Comparison of ENCODE assay signal across 7 cellular contexts in the genomic region with DNA sequence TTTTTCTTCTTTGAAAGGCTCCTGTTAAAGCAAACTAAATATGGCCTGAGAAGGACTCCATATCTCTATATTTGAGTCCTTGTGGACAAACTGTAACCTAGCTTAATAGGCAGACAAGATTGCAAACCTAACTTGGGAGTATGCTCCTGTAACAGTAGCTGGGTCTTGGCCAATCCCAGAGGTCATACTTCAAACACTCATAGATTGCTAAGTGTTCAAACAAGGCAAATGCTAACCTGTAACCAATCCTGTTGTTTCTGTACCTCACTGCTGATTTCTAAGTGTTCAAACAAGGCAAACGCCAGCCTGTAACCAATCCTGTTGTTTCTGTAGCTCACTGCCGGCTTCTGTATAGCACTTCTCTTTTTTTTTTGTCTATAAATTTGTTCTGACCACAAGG.
"Had no signal": no experiment of that assay in that cellular context is flagged by ENCODE, and none has a peak within 500 bp of the region (broad histone marks: within the 10 kb centered on the region; RNA-seq: fewer than 3 reads in every experiment).

No MANE protein-coding gene starts in this region.

- DNase-seq: activated CD4-positive, alpha-beta T cell treated with anti-CD3 and anti-CD28 coated beads for 36 hours; activated CD8-positive, alpha-beta memory T cell treated with anti-CD3 and anti-CD28 coated beads, Interleukin-2, amount 50 U/mL, for 4 hours; activated CD8-positive, alpha-beta T cell treated with anti-CD3 and anti-CD28 coated beads for 36 hours; activated gamma-delta T cell treated with Interleukin-2 at 50 U/mL for 16 hours; activated naive CD8-positive, alpha-beta T cell treated with anti-CD3 and anti-CD28 coated beads for 36 hours; activated T-cell treated with anti-CD3 and anti-CD28 coated beads, Interleukin-2, amount 50 U/mL, for 72 hours; uterus had no signal

- H3K4me3 Mint-ChIP-seq: activated CD4-positive, alpha-beta T cell treated with anti-CD3 and anti-CD28 coated beads for 36 hours; activated CD8-positive, alpha-beta T cell treated with anti-CD3 and anti-CD28 coated beads for 36 hours; activated naive CD8-positive, alpha-beta T cell treated with anti-CD3 and anti-CD28 coated beads for 36 hours; activated T-cell treated with anti-CD3 and anti-CD28 coated beads, Interleukin-2, amount 50 U/mL, for 72 hours had no signal

- H3K9me3 Mint-ChIP-seq: activated CD8-positive, alpha-beta T cell treated with anti-CD3 and anti-CD28 coated beads for 36 hours; activated T-cell treated with anti-CD3 and anti-CD28 coated beads, Interleukin-2, amount 50 U/mL, for 72 hours had no signal

- H3K27ac Mint-ChIP-seq: activated CD4-positive, alpha-beta T cell treated with anti-CD3 and anti-CD28 coated beads for 36 hours; activated CD8-positive, alpha-beta T cell treated with anti-CD3 and anti-CD28 coated beads for 36 hours; activated naive CD8-positive, alpha-beta T cell treated with anti-CD3 and anti-CD28 coated beads for 36 hours; activated T-cell treated with anti-CD3 and anti-CD28 coated beads, Interleukin-2, amount 50 U/mL, for 72 hours had no signal

- H3K36me3 Mint-ChIP-seq: activated naive CD8-positive, alpha-beta T cell treated with anti-CD3 and anti-CD28 coated beads for 36 hours had no signal
